ENCODE assay signal across 8 cellular contexts in genomic region chr1:212665241-212666115, GRCh38. TPM values are rescaled to one million over a fixed set of nuclear protein-coding genes. Genes with fewer than 3 reads are reported as not detected.
DNase-seq lines count a peak whose midpoint lies in the region; ATAC-seq and TF ChIP-seq lines count a peak whose summit lies in the region.

No MANE protein-coding gene starts in this region.

- peak; percentile 41 for DNase-seq in AG04450 (ENCODE audit: low read depth, low spot score)
- peak; percentile 70 for DNase-seq in NCI-H510A treated with DMSO at 0.1 percent for 48 hours (lab: John Stamatoyannopoulos, UW)
- DNase-seq in activated CD4-positive, alpha-beta T cell treated with anti-CD3 and anti-CD28 coated beads, Interleukin-2, amount 50 U/mL, for 4 hours = peak; percentile 77 to 78
- peak; percentile 26 to 85 (median 62) for DNase-seq in dorsolateral prefrontal cortex
- peak; percentile 83 for DNase-seq in lung (ENCODE audit: low spot score)
- DNase-seq in stimulated activated CD4-positive, alpha-beta T cell treated with anti-CD3 and anti-CD28 coated beads, TNF-alpha, amount 100 ng/mL, for 1 hour (ENCODE audit: low read depth in 3 of 3, low spot score in 1 of 3) = peak; percentile 28 to 76 (median 56)

- H3K4me1 ChIP-seq in lung (ENCODE audit: control insufficient read depth in 2 of 2, insufficient read depth in 2 of 2, low read length in 2 of 2) = peaks cover 4 to 15% of the 10 kb centered on the region in 2 donors

- peak overlapping the region; percentile 21 for H3K27ac ChIP-seq in AG04450 (ENCODE audit: low read depth, low read length)
- H3K27ac ChIP-seq in dorsolateral prefrontal cortex = peak overlapping the region in 39 of 59 donors; percentile 11 to 89 (median 66)
- peak overlapping the region; percentile 47 to 79 for H3K27ac ChIP-seq in lung (ENCODE audit: low read depth in 1 of 2, low read length in 1 of 2)

- WGBS in lung, 2 donors = 23% methylated on average over 31 to 37 of the region's 37 CpGs

- H3K36me3 ChIP-seq in lung (ENCODE audit: control insufficient read depth in 2 of 2, insufficient read depth in 2 of 2, low read length in 2 of 2) = no peaks in the 10 kb centered on the region

- POLR2A ChIA-PET in AG04450 (lab: Yijun Ruan, JAX) = interaction anchor here (1.3 to 4.4 kb wide), 2 partner anchors 57 to 126 kb away, joined by 4 to 40 read pairs; partner anchors contain the start of genes ATF3, NSL1 and TATDN3

- peak overlapping the region; percentile 82 for H3K4me3 ChIP-seq in AG04450 (ENCODE audit: low read depth, low read length)
- peak overlapping the region; percentile 35 to 82 (median 64) for H3K4me3 ChIP-seq in dorsolateral prefrontal cortex
- peak overlapping the region; percentile 59 for H3K4me3 ChIP-seq in lung

- H3K27me3 ChIP-seq in AG04450 (ENCODE audit: control insufficient read depth, insufficient read depth, low read length) = no peaks in the 10 kb centered on the region
- H3K27me3 ChIP-seq in dorsolateral prefrontal cortex = no peaks in the 10 kb centered on the region
- no peaks in the 10 kb centered on the region for H3K27me3 ChIP-seq in lung (ENCODE audit: control insufficient read depth, insufficient read depth)

- TF ChIP-seq CTCF in AG04450 (IDR thresholded peaks at IDR 0.05; ENCODE audit: low read depth, low read length) = peak; percentile 92
- TF ChIP-seq CTCF in dorsolateral prefrontal cortex (IDR thresholded peaks at IDR 0.05 in 54 of 56, conservative IDR thresholded peaks at IDR 0.05 in 2 of 56; ENCODE audit: low read depth in 1 of 56, partially characterized antibody in 56 of 56) = peak; percentile 56 to 99 (median 93)
- TF ChIP-seq CTCF in lung (IDR thresholded peaks at IDR 0.05; ENCODE audit: control extremely low read depth, extremely low read depth) = peak; percentile 75

- H3K9me3 ChIP-seq in AG04450 (ENCODE audit: control insufficient read depth, insufficient read depth, low read length) = no peaks in the 10 kb centered on the region
- H3K9me3 ChIP-seq in lung (ENCODE audit: control insufficient read depth in 2 of 2, insufficient read depth in 1 of 2, low read length in 1 of 2) = peaks cover 0 to 2% of the 10 kb centered on the region in 2 donors

- ATAC-seq in GM18870 (IDR thresholded peaks at IDR 0.05; ENCODE audit: unreplicated experiment) = peak; percentile 76
- peak; percentile 86 for ATAC-seq in HG03175 (IDR thresholded peaks at IDR 0.05; ENCODE audit: unreplicated experiment)
- peak; percentile 90 for ATAC-seq in lung (ENCODE audit: insufficient read depth, low FRiP score)

- intact Hi-C loops in dorsolateral prefrontal cortex (cut with DNase I) = loop anchor here (2.0 to 10.0 kb wide), 3 partner anchors 117 to 332 kb away; no protein-coding TSS in a partner anchor

- CTCF ChIA-PET in AG04450 (lab: Charles Lee) = interaction anchor here (0.6 to 2.3 kb wide), 69 partner anchors 10 to 339 kb away, joined by 3 to 75 read pairs (median 5); partner anchors contain the start of genes NSL1, TATDN3 and VASH2

RNA-seq across cellular contexts. Expression of gene BATF3, which starts 34.2 kb away (rescaled TPM):
- polyA plus RNA-seq in AG04450 (2011; rRNA removed) (1.4 and 1.5 TPM in 2 replicates), lung (10 to 100 TPM in 1 of 2 donors, 1 to 10 TPM in 1; 8.3 to 24.6 TPM)
- 0.48 and 0.60 TPM in 2 replicates for polyA minus RNA-seq in AG04450 (2011; rRNA and poly(A)+ RNA removed)
- total RNA-seq in dorsolateral prefrontal cortex (10 to 100 TPM in 19 of 120 experiments, 1 to 10 TPM in 101; 3.4 to 14.4 (median 7.2) TPM), lung (10 to 100 TPM in 1 of 2 donors, 1 to 10 TPM in 1; 2.4 to 12.0 TPM)

RNA-seq across cellular contexts. Expression of gene ATF3, which starts 56.9 kb away (rescaled TPM):
- polyA plus RNA-seq in AG04450 (2011; rRNA removed) = 5.5 TPM in 2 replicates
- 9.8 and 21.2 TPM in 2 replicates for polyA minus RNA-seq in AG04450 (2011; rRNA and poly(A)+ RNA removed)
- 100 to 1,000 TPM in 1 of 120 experiments, 10 to 100 TPM in 70, 1 to 10 TPM in 49; 2.2 to 116 (median 11.2) TPM for total RNA-seq in dorsolateral prefrontal cortex
- 10 to 100 TPM; 15.9 to 44.1 TPM for total RNA-seq in lung
- polyA plus RNA-seq in lung = 10 to 100 TPM; 22.3 to 26.5 TPM

Comparison
In these comparisons a context has a peak if more than half of its experiments do, and no peak if none do; other contexts are left out.
1. Peak in every context shown above with its lines: DNase-seq, ATAC-seq, H3K4me3 ChIP-seq and H3K27ac ChIP-seq.